Comparison of ENCODE assay signal across 2 cellular contexts in the genomic region with DNA sequence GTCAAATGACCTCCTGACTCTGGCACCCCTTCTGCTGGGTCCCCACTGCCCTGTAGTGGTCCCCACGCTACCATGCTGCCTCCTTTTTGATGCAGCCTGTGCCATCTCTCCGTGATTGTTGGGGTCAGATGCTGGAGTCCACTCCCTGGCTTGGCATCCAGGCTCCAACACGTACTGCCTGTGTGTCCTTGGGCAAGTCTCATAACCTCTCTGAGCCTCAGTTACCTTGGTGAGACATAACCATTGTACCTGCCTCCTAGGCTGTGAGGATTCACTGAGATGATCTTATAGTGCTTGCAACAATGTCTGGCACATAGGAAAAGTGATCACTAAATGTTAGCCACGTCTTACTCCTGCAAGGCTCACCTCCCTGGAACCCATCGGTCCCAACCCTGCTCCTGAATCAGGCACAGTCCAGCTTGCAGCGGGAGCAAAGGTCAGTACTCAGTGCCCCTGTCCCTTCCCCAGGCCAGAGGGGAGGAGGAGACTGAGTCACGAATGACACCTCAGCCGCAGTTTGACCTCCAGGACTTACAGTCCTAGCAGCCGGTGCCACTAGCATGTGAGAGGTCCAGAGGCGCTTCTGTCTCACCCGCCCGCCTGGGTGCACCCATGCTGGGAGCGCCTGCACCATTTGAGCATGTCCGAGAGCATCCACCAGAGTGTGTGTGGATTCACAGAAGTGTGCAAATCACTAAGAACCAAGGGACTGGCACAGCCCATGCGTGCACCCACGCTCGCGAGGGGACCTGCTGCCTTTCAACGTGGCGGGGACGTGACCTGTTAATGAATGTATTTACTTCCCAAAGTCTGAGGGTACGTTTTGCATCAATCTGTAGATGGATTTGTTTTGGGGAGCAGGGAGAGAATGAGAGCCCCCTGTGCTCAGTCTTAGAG.
A peak's percentile ranks its signal among the peaks of the same experiment; 100 is the strongest.
TF ChIP-seq lines count a peak whose summit lies in the region.

No MANE protein-coding gene starts in this region.

TF ChIP-seq in K562, 482 proteins besides CTCF, POLR2A, EP300 and RAD21:
- TF ChIP-seq ZNF197 (CRISPR knock-in tag; IDR thresholded peaks at IDR 0.05; ENCODE audit: low read depth) (no peak), GTF2E2 (tag; IDR thresholded peaks at IDR 0.05) (no peak), EWSR1 (IDR thresholded peaks at IDR 0.05; ENCODE audit: borderline replicate concordance, low read depth, partially characterized antibody) (no peak), CHCHD3 (CRISPR knock-in tag; IDR thresholded peaks at IDR 0.05) (no peak), NFE2 (IDR thresholded peaks at IDR 0.05; ENCODE audit: low read depth) (no peak), RBM22 (IDR thresholded peaks at IDR 0.05; ENCODE audit: low read depth, low read length, poor library complexity, severe bottlenecking) (no peak), RBM15 (IDR thresholded peaks at IDR 0.05; ENCODE audit: insufficient read depth, low read length) (no peak), ZFP36 (IDR thresholded peaks at IDR 0.05; ENCODE audit: low read depth, low read length, partially characterized antibody) (peak; percentile 64), SNRNP70 (optimal IDR thresholded peaks at IDR 0.05; ENCODE audit: low read depth, low read length) (no peak), BRF1 (IDR thresholded peaks at IDR 0.05; ENCODE audit: borderline replicate concordance, extremely low read depth, insufficient read length) (no peak), HNRNPK (IDR thresholded peaks at IDR 0.05; ENCODE audit: low read depth, low read length, poor library complexity, severe bottlenecking) (no peak), ATF7 (IDR thresholded peaks at IDR 0.05) (no peak), CC2D1A (IDR thresholded peaks at IDR 0.05) (no peak), BCOR (IDR thresholded peaks at IDR 0.05) (peak; percentile 36; the same call in 1 of the 2 replicates)
- TF ChIP-seq, protein P1, sequence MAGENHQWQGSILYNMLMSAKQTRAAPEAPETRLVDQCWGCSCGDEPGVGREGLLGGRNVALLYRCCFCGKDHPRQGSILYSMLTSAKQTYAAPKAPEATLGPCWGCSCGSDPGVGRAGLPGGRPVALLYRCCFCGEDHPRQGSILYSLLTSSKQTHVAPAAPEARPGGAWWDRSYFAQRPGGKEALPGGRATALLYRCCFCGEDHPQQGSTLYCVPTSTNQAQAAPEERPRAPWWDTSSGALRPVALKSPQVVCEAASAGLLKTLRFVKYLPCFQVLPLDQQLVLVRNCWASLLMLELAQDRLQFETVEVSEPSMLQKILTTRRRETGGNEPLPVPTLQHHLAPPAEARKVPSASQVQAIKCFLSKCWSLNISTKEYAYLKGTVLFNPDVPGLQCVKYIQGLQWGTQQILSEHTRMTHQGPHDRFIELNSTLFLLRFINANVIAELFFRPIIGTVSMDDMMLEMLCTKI (IDR thresholded peaks at IDR 0.05; ENCODE audit: partially characterized antibody), result no peak

TF ChIP-seq in HEK293T, 16 proteins besides CTCF, POLR2A, EP300 and RAD21:
- TF ChIP-seq ARNT (IDR thresholded peaks at IDR 0.05), result no peak
- no peak for TF ChIP-seq ZNF384 (IDR thresholded peaks at IDR 0.05)
- TF ChIP-seq HDGF (IDR thresholded peaks at IDR 0.05; ENCODE audit: borderline replicate concordance), result no peak
- no peak for TF ChIP-seq LEF1 (IDR thresholded peaks at IDR 0.05; ENCODE audit: borderline replicate concordance)
- no peak for TF ChIP-seq FOXA1 (IDR thresholded peaks at IDR 0.05)
